8 cellular contexts compared by ENCODE assay signal in genomic region chr9:94921072-94921471, GRCh38.
DNase-seq lines count a peak whose midpoint lies in the region; ATAC-seq and TF ChIP-seq lines count a peak whose summit lies in the region.
"Had no signal": no experiment of that assay in that cellular context is flagged by ENCODE, and none has a peak within 500 bp of the region (broad histone marks: within the 10 kb centered on the region; RNA-seq: fewer than 3 reads in every experiment).

No MANE protein-coding gene starts in this region.

- H3K4me3 ChIP-seq in OCI-LY1 (ENCODE audit: low read depth, low read length, poor library complexity, severe bottlenecking): no peak overlapping the region
- H3K4me3 ChIP-seq in mucosa of rectum (ENCODE audit: low read length in 2 of 2): no peak overlapping the region
- H3K4me3 ChIP-seq in urinary bladder (ENCODE audit: low read depth, low read length): no peak overlapping the region

- H3K79me2 ChIP-seq in OCI-LY1 (ENCODE audit: insufficient read depth, low read length): no peaks in the 10 kb centered on the region

- H3K9ac ChIP-seq in OCI-LY1 (ENCODE audit: low read length) (no peak overlapping the region; the same call in 1 of the 2 replicates), mucosa of rectum (ENCODE audit: low read depth in 1 of 2, low read length in 2 of 2) (no peak overlapping the region)

- no peaks in the 10 kb centered on the region for H3K9me2 ChIP-seq in OCI-LY1 (ENCODE audit: low read depth, low read length)

- no peaks in the 10 kb centered on the region for H4K20me1 ChIP-seq in OCI-LY1 (ENCODE audit: insufficient read depth, low read length)

- H3K9me3 ChIP-seq in OCI-LY1 (ENCODE audit: low read length) (no peaks in the 10 kb centered on the region), mucosa of rectum (ENCODE audit: control insufficient read depth in 2 of 2, low read length in 2 of 2) (no peaks in the 10 kb centered on the region)

- no peak for TF ChIP-seq CTCF in OCI-LY1 (IDR thresholded peaks at IDR 0.05; ENCODE audit: low read length)

- no peak for ATAC-seq in GM21381 (IDR thresholded peaks at IDR 0.05; ENCODE audit: unreplicated experiment)
- ATAC-seq: naive thymus-derived CD4-positive, alpha-beta T cell had no signal

- peaks cover 11% of the 10 kb centered on the region; the same call in 1 of the 2 replicates for H3F3A ChIP-seq in OCI-LY1 (ENCODE audit: insufficient read depth, low read length)

- H3K4me1 ChIP-seq in OCI-LY1 (ENCODE audit: insufficient read depth, low read length, severe bottlenecking) (peaks cover 83% of the 10 kb centered on the region), mucosa of rectum (ENCODE audit: control insufficient read depth in 2 of 2, insufficient read depth in 2 of 2, low read length in 2 of 2) (peaks cover 6 to 15% of the 10 kb centered on the region in 2 donors), urinary bladder (ENCODE audit: insufficient read depth) (no peaks in the 10 kb centered on the region)

- no peaks in the 10 kb centered on the region for H3K27me3 ChIP-seq in OCI-LY1 (ENCODE audit: insufficient read depth, low read length)
- no peaks in the 10 kb centered on the region for H3K27me3 ChIP-seq in mucosa of rectum (ENCODE audit: control insufficient read depth in 2 of 2, insufficient read depth in 2 of 2, low read length in 2 of 2)

- H3K36me3 ChIP-seq in OCI-LY1 (ENCODE audit: insufficient read depth, low read length) (0 out of 2 replicates have a peak, but pooled peaks cover 3% of the 10 kb centered on the region), mucosa of rectum (ENCODE audit: control insufficient read depth in 2 of 2, insufficient read depth in 2 of 2, low read length in 2 of 2) (no peaks in the 10 kb centered on the region), urinary bladder (ENCODE audit: insufficient read depth) (no peaks in the 10 kb centered on the region)

- peak overlapping the region; percentile 95 for H3K27ac ChIP-seq in OCI-LY1 (ENCODE audit: low read depth, low read length, poor library complexity, severe bottlenecking)
- peak overlapping the region; percentile 63 to 73 for H3K27ac ChIP-seq in mucosa of rectum (ENCODE audit: low read depth in 2 of 2, low read length in 2 of 2)
- H3K27ac ChIP-seq in urinary bladder (ENCODE audit: low read depth): peak overlapping the region; percentile 53

- WGBS in urinary bladder: 26% methylated on average over 8 of the region's 8 CpGs

- no peak overlapping the region for H3K4me2 ChIP-seq in OCI-LY1 (ENCODE audit: low read length)

- DNase-seq in dedifferentiated amniotic fluid mesenchymal stem cell (ENCODE audit: extremely low spot score): peak; percentile 76
- no peak for DNase-seq in effector CD8-positive, alpha-beta T cell (lab: John Stamatoyannopoulos, UW)
- DNase-seq in NK-92 treated with Interleukin-12 subunit alpha and Interleukin-12 subunit beta, amount 100 ng/mL, for 24 hours (lab: John Stamatoyannopoulos, UW): no peak
- DNase-seq: naive thymus-derived CD4-positive, alpha-beta T cell had no signal

- H2AFZ ChIP-seq in OCI-LY1 (ENCODE audit: low read length): no peak overlapping the region
